ENCODE assay signal across 2 cellular contexts in the genomic region with DNA sequence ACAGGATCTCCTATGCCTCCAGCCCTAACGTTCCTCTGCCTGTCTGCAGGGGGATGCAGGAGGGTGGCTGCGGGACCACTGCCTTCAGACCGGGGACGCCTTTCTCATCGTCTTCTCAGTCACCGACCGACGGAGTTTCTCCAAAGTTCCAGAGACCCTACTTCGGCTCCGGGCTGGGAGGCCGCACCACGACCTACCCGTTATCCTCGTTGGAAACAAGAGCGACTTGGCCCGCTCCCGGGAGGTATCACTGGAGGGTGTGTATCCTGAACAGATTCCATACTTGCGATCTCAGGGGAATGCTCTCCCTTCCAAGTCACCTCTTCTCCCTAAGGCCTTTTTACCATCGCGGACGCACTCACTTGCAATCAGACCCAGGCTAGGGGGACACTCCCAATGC.
TF ChIP-seq lines count a peak whose summit lies in the region.

No MANE protein-coding gene starts in this region.

TF ChIP-seq in A549, 52 proteins besides CTCF, POLR2A, EP300 and RAD21:
- TF ChIP-seq NFE2L2 (conservative IDR thresholded peaks at IDR 0.05; ENCODE audit: low read length), result no peak
- TF ChIP-seq KDM1A (IDR thresholded peaks at IDR 0.05; ENCODE audit: low read depth), result no peak
- no peak for TF ChIP-seq FOXS1 (CRISPR knock-in tag; IDR thresholded peaks at IDR 0.05)
- no peak for TF ChIP-seq PHF8 (IDR thresholded peaks at IDR 0.05; ENCODE audit: borderline replicate concordance, low read depth)
- TF ChIP-seq RFX5 (IDR thresholded peaks at IDR 0.05), result no peak
- TF ChIP-seq ZC3H11A (IDR thresholded peaks at IDR 0.05), result no peak
- TF ChIP-seq ZFP36 (IDR thresholded peaks at IDR 0.05; ENCODE audit: borderline replicate concordance, partially characterized antibody), result no peak
- TF ChIP-seq NR3C1 (IDR thresholded peaks at IDR 0.05), result no peak
- TF ChIP-seq, protein P1, sequence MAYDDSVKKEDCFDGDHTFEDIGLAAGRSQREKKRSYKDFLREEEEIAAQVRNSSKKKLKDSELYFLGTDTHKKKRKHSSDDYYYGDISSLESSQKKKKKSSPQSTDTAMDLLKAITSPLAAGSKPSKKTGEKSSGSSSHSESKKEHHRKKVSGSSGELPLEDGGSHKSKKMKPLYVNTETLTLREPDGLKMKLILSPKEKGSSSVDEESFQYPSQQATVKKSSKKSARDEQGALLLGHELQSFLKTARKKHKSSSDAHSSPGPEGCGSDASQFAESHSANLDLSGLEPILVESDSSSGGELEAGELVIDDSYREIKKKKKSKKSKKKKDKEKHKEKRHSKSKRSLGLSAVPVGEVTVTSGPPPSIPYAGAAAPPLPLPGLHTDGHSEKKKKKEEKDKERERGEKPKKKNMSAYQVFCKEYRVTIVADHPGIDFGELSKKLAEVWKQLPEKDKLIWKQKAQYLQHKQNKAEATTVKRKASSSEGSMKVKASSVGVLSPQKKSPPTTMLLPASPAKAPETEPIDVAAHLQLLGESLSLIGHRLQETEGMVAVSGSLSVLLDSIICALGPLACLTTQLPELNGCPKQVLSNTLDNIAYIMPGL (CRISPR knock-in tag; IDR thresholded peaks at IDR 0.05; ENCODE audit: borderline replicate concordance), result no peak
- TF ChIP-seq, protein P2, sequence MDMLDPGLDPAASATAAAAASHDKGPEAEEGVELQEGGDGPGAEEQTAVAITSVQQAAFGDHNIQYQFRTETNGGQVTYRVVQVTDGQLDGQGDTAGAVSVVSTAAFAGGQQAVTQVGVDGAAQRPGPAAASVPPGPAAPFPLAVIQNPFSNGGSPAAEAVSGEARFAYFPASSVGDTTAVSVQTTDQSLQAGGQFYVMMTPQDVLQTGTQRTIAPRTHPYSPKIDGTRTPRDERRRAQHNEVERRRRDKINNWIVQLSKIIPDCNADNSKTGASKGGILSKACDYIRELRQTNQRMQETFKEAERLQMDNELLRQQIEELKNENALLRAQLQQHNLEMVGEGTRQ (IDR thresholded peaks at IDR 0.05), result no peak
- TF ChIP-seq CBX2 (IDR thresholded peaks at IDR 0.05; ENCODE audit: borderline replicate concordance, low read depth), result no peak

TF ChIP-seq in HEK293, 187 proteins besides CTCF, POLR2A, EP300 and RAD21:
- no peak for TF ChIP-seq ZNF837 (tag by site-specific recombination; IDR thresholded peaks at IDR 0.05)
- no peak for TF ChIP-seq ZNF175 (tag by site-specific recombination; IDR thresholded peaks at IDR 0.05)
- no peak for TF ChIP-seq ZNF48 (tag by site-specific recombination; IDR thresholded peaks at IDR 0.05)
- TF ChIP-seq ZBTB8A (tag by site-specific recombination; IDR thresholded peaks at IDR 0.05), result no peak
- no peak for TF ChIP-seq ZNF654 (tag by site-specific recombination; IDR thresholded peaks at IDR 0.05; ENCODE audit: low read depth)
- TF ChIP-seq, protein P3, sequence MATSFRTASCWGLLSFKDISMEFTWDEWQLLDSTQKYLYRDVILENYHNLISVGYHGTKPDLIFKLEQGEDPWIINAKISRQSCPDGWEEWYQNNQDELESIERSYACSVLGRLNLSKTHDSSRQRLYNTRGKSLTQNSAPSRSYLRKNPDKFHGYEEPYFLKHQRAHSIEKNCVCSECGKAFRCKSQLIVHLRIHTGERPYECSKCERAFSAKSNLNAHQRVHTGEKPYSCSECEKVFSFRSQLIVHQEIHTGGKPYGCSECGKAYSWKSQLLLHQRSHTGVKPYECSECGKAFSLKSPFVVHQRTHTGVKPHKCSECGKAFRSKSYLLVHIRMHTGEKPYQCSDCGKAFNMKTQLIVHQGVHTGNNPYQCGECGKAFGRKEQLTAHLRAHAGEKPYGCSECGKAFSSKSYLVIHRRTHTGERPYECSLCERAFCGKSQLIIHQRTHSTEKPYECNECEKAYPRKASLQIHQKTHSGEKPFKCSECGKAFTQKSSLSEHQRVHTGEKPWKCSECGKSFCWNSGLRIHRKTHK (tag by site-specific recombination; IDR thresholded peaks at IDR 0.05), result no peak
- no peak for TF ChIP-seq ZNF23 (tag by site-specific recombination; IDR thresholded peaks at IDR 0.05; ENCODE audit: borderline replicate concordance)
- TF ChIP-seq, protein P4, sequence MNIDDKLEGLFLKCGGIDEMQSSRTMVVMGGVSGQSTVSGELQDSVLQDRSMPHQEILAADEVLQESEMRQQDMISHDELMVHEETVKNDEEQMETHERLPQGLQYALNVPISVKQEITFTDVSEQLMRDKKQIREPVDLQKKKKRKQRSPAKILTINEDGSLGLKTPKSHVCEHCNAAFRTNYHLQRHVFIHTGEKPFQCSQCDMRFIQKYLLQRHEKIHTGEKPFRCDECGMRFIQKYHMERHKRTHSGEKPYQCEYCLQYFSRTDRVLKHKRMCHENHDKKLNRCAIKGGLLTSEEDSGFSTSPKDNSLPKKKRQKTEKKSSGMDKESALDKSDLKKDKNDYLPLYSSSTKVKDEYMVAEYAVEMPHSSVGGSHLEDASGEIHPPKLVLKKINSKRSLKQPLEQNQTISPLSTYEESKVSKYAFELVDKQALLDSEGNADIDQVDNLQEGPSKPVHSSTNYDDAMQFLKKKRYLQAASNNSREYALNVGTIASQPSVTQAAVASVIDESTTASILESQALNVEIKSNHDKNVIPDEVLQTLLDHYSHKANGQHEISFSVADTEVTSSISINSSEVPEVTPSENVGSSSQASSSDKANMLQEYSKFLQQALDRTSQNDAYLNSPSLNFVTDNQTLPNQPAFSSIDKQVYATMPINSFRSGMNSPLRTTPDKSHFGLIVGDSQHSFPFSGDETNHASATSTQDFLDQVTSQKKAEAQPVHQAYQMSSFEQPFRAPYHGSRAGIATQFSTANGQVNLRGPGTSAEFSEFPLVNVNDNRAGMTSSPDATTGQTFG (tag by site-specific recombination; IDR thresholded peaks at IDR 0.05; ENCODE audit: borderline replicate concordance), result no peak
- TF ChIP-seq, protein P5, sequence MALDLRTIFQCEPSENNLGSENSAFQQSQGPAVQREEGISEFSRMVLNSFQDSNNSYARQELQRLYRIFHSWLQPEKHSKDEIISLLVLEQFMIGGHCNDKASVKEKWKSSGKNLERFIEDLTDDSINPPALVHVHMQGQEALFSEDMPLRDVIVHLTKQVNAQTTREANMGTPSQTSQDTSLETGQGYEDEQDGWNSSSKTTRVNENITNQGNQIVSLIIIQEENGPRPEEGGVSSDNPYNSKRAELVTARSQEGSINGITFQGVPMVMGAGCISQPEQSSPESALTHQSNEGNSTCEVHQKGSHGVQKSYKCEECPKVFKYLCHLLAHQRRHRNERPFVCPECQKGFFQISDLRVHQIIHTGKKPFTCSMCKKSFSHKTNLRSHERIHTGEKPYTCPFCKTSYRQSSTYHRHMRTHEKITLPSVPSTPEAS (tag by site-specific recombination; IDR thresholded peaks at IDR 0.05), result no peak
- no peak for TF ChIP-seq ZNF248 (tag by site-specific recombination; IDR thresholded peaks at IDR 0.05)
- TF ChIP-seq YY1 (tag by site-specific recombination; IDR thresholded peaks at IDR 0.05), result no peak
- TF ChIP-seq KLF8 (tag by site-specific recombination; IDR thresholded peaks at IDR 0.05), result no peak
- TF ChIP-seq, protein P6, sequence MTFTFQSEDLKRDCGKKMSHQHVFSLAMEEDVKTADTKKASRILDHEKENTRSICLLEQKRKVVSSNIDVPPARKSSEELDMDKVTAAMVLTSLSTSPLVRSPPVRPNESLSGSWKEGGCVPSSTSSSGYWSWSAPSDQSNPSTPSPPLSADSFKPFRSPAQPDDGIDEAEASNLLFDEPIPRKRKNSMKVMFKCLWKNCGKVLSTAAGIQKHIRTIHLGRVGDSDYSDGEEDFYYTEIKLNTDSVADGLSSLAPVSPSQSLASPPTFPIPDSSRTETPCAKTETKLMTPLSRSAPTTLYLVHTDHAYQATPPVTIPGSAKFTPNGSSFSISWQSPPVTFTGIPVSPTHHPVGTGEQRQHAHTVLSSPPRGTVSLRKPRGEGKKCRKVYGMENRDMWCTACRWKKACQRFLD (tag by site-specific recombination; IDR thresholded peaks at IDR 0.05), result no peak
- TF ChIP-seq ZBTB1 (tag by site-specific recombination; IDR thresholded peaks at IDR 0.05), result no peak
- TF ChIP-seq, protein P7, sequence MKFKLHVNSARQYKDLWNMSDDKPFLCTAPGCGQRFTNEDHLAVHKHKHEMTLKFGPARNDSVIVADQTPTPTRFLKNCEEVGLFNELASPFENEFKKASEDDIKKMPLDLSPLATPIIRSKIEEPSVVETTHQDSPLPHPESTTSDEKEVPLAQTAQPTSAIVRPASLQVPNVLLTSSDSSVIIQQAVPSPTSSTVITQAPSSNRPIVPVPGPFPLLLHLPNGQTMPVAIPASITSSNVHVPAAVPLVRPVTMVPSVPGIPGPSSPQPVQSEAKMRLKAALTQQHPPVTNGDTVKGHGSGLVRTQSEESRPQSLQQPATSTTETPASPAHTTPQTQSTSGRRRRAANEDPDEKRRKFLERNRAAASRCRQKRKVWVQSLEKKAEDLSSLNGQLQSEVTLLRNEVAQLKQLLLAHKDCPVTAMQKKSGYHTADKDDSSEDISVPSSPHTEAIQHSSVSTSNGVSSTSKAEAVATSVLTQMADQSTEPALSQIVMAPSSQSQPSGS (tag by site-specific recombination; IDR thresholded peaks at IDR 0.05; ENCODE audit: low read depth), result no peak
- no peak for TF ChIP-seq ZSCAN23 (tag by site-specific recombination; IDR thresholded peaks at IDR 0.05)
